Comparison of ENCODE assay signal across 13 cellular contexts in genomic region chr7:26862806-26863205, GRCh38. TPM values are rescaled to one million over a fixed set of nuclear protein-coding genes. Genes with fewer than 3 reads are reported as not detected.
DNase-seq lines count a peak whose midpoint lies in the region; ATAC-seq and TF ChIP-seq lines count a peak whose summit lies in the region.
"Had no signal": no experiment of that assay in that cellular context is flagged by ENCODE, and none has a peak within 500 bp of the region (broad histone marks: within the 10 kb centered on the region; RNA-seq: fewer than 3 reads in every experiment).

No MANE protein-coding gene starts in this region.

- H3K9me3 ChIP-seq in PC-9 (ENCODE audit: insufficient read depth, low read depth): no peaks in the 10 kb centered on the region
- no peaks in the 10 kb centered on the region for H3K9me3 ChIP-seq in gastrocnemius medialis

- POLR2A ChIA-PET in PC-9 (lab: Charles Lee; ENCODE audit: unreplicated experiment): interaction anchor here (0.6 kb wide), 2 partner anchors 158 to 251 kb away, joined by 3 to 4 read pairs; no protein-coding TSS in a partner anchor

- H3K27ac Mint-ChIP-seq in HFFc6: no peak overlapping the region
- H3K27ac Mint-ChIP-seq: activated CD4-positive, alpha-beta T cell treated with anti-CD3 and anti-CD28 coated beads for 36 hours; T-helper 1 cell treated with Interleukin-12 subunit alpha and Interleukin-12 subunit beta and Interleukin-4 antibody, amounts not matched to agents 30 μg/mL and 1 μg/mL, for 36 hours had no signal

- no peak overlapping the region for H2AFZ ChIP-seq in PC-9

- H3K4me3 ChIP-seq in GM06990 (replicated peaks; ENCODE audit: low read depth, low read length) (peak overlapping the region; percentile 81), PC-9 (peak overlapping the region; percentile 77), rectal smooth muscle tissue (ENCODE audit: low read length) (peak overlapping the region; percentile 4), gastrocnemius medialis (peak overlapping the region in 1 of 4 donors; percentile 1)
- H3K4me3 ChIP-seq: lung had no signal

- no peaks in the 10 kb centered on the region for H3K9me3 Mint-ChIP-seq in HFFc6
- H3K9me3 Mint-ChIP-seq: CD8-positive, alpha-beta T cell had no signal

- DNase-seq in GM06990 (ENCODE audit: extremely low read depth, insufficient read length) (no peak), PC-9 (no peak), foreskin keratinocyte (no peak), gastrocnemius medialis (no peak), HFFc6 (no peak), NCI-H2107 (lab: John Stamatoyannopoulos, UW) (no peak)
- DNase-seq: activated CD4-positive, alpha-beta T cell treated with anti-CD3 and anti-CD28 coated beads for 36 hours; CD8-positive, alpha-beta T cell; stimulated activated CD4-positive, alpha-beta T cell treated with anti-CD3 and anti-CD28 coated beads, Interleukin-4, amount 100 ng/mL, for 4 hours had no signal

- peak overlapping the region; percentile 88 for H3K4me2 ChIP-seq in PC-9

- intact Hi-C loops in PC-9 (cut with micrococcal nuclease; ENCODE audit: unreplicated experiment): loop anchor here (5.0 kb wide), 2 partner anchors 164 to 184 kb away; no protein-coding TSS in a partner anchor
- intact Hi-C loops in gastrocnemius medialis (cut with DNase I; ENCODE audit: low total_unique reads): loop anchor here (5.0 to 10.0 kb wide), 3 partner anchors 468 to 1001 kb away; partner anchors contain the start of genes CBX3 and HNRNPA2B1

- H3K4me1 ChIP-seq in PC-9 (replicated peaks; ENCODE audit: insufficient read depth): peaks cover 46% of the 10 kb centered on the region
- peaks cover 25% of the 10 kb centered on the region for H3K4me1 ChIP-seq in foreskin keratinocyte
- no peaks in the 10 kb centered on the region for H3K4me1 ChIP-seq in rectal smooth muscle tissue (ENCODE audit: control insufficient read depth, insufficient read depth, low read length)
- no peaks in the 10 kb centered on the region for H3K4me1 ChIP-seq in gastrocnemius medialis

- H3K36me3 ChIP-seq in GM06990 (ENCODE audit: control insufficient read depth, insufficient read depth, low read length) (no peaks in the 10 kb centered on the region), PC-9 (ENCODE audit: low read depth) (0 out of 2 replicates have a peak, but pooled peaks cover 13% of the 10 kb centered on the region), rectal smooth muscle tissue (ENCODE audit: control insufficient read depth, insufficient read depth, low read length) (no peaks in the 10 kb centered on the region), gastrocnemius medialis (no peaks in the 10 kb centered on the region)

- TF ChIP-seq POLR2A in gastrocnemius medialis (IDR thresholded peaks at IDR 0.05): no peak

- no peaks in the 10 kb centered on the region for H3K27me3 ChIP-seq in GM06990 (replicated peaks; ENCODE audit: control insufficient read depth, insufficient read depth, low read length)
- no peaks in the 10 kb centered on the region for H3K27me3 ChIP-seq in PC-9 (ENCODE audit: insufficient read depth, low read depth)
- H3K27me3 ChIP-seq in foreskin keratinocyte: no peaks in the 10 kb centered on the region
- no peaks in the 10 kb centered on the region for H3K27me3 ChIP-seq in rectal smooth muscle tissue (ENCODE audit: control insufficient read depth, insufficient read depth, low read length)
- peaks cover 40 to 53% (median 43%) of the 10 kb centered on the region in 3 donors for H3K27me3 ChIP-seq in gastrocnemius medialis

- peaks cover 19% of the 10 kb centered on the region for H3F3A ChIP-seq in PC-9 (ENCODE audit: insufficient read depth, low read depth)

- in situ Hi-C loops in gastrocnemius medialis (cut with MboI; ENCODE audit: low sequenced_read_pairs in 4 of 4): loop anchor here in 3 of 4 donors (25.0 kb wide), 2 partner anchors 651 to 1001 kb away; partner anchors contain the start of genes CBX3 (in 1 of the 3) and HNRNPA2B1 (in 1 of the 3)

- peaks cover 64% of the 10 kb centered on the region for H3K79me2 ChIP-seq in PC-9 (ENCODE audit: low read depth)

- H3K36me3 Mint-ChIP-seq in HFFc6 (ENCODE audit: low read depth): no peaks in the 10 kb centered on the region
- H3K36me3 Mint-ChIP-seq: CD8-positive, alpha-beta T cell had no signal

- no TSS peak for BruUV-seq in PC-9 (replicated peaks; lab: Mats Ljungman, UMichigan)

- H3K4me3 Mint-ChIP-seq in HFFc6: no peak overlapping the region

- H3K27me3 Mint-ChIP-seq in HFFc6 (ENCODE audit: insufficient read depth): peaks cover 6% of the 10 kb centered on the region

- H3K9me2 ChIP-seq in PC-9 (ENCODE audit: insufficient read depth): no peaks in the 10 kb centered on the region

- CTCF ChIA-PET in PC-9 (lab: Charles Lee): no interaction called here

- no peak for TF ChIP-seq CTCF in GM06990 (IDR thresholded peaks at IDR 0.05; ENCODE audit: insufficient read depth, low read length, poor library complexity, severe bottlenecking)
- no peak for TF ChIP-seq CTCF in PC-9 (conservative IDR thresholded peaks at IDR 0.05)
- TF ChIP-seq CTCF in foreskin keratinocyte (conservative IDR thresholded peaks at IDR 0.05): no peak
- TF ChIP-seq CTCF in gastrocnemius medialis (IDR thresholded peaks at IDR 0.05 in 4 of 5, conservative IDR thresholded peaks at IDR 0.05 in 1 of 5): no peak
- TF ChIP-seq CTCF in HFFc6 (IDR thresholded peaks at IDR 0.05): no peak

- H3K4me1 Mint-ChIP-seq in HFFc6 (ENCODE audit: low read depth): peaks cover 22% of the 10 kb centered on the region

- H3K9ac ChIP-seq in rectal smooth muscle tissue (ENCODE audit: low read length): no peak overlapping the region

- peak overlapping the region; percentile 81 for H3K27ac ChIP-seq in PC-9
- H3K27ac ChIP-seq in foreskin keratinocyte: peak overlapping the region; percentile 2
- no peak overlapping the region for H3K27ac ChIP-seq in rectal smooth muscle tissue (ENCODE audit: low read depth, low read length)
- no peak overlapping the region for H3K27ac ChIP-seq in gastrocnemius medialis

- H4K20me1 ChIP-seq in PC-9 (ENCODE audit: insufficient read depth): no peaks in the 10 kb centered on the region

- ATAC-seq in foreskin keratinocyte (no peak), GM21515 (IDR thresholded peaks at IDR 0.05; ENCODE audit: unreplicated experiment) (no peak), gastrocnemius medialis (no peak)
- ATAC-seq: activated CD4-positive, alpha-beta T cell treated with anti-CD3 and anti-CD28 coated beads for 36 hours; CD8-positive, alpha-beta T cell had no signal

RNA-seq across cellular contexts. Expression of gene SKAP2, which starts 1.6 kb away (rescaled TPM):
- total RNA-seq in PC-9 (2021): 59.2 and 74.9 TPM in 2 replicates
- total RNA-seq in foreskin keratinocyte: 17.0 and 18.5 TPM in 2 replicates
- polyA plus RNA-seq in foreskin keratinocyte: 5.2 and 6.4 TPM in 2 replicates
- total RNA-seq in gastrocnemius medialis: 10 to 100 TPM in 3 of 4 donors, 1 to 10 TPM in 1; 6.1 to 23.5 (median 17.1) TPM
- total RNA-seq in HFFc6 (2021; fragmentation: NEBNext Ultra II Directional; extraction: Animal tissue kit (Norgen Biotek cat#: 25700)): 10 to 100 TPM in 2 of 6 experiments, 1 to 10 TPM in 4; 7.2 to 12.3 (median 9.1) TPM

Comparison
In these comparisons a context has a peak if more than half of its experiments do, and no peak if none do; other contexts are left out.
1. H3K27ac ChIP-seq: peak in PC-9 (single experiment) and foreskin keratinocyte (single experiment); none in rectal smooth muscle tissue (single experiment) and gastrocnemius medialis (0 of 4).